ENCODE assay signal across 12 cellular contexts in genomic region chr12:26869908-26870459, GRCh38. TPM values are rescaled to one million over a fixed set of nuclear protein-coding genes. Genes with fewer than 3 reads are reported as not detected.
A peak's percentile ranks its signal among the peaks of the same experiment; 100 is the strongest.
DNase-seq lines count a peak whose midpoint lies in the region; ATAC-seq and TF ChIP-seq lines count a peak whose summit lies in the region.
"Had no signal": no experiment of that assay in that cellular context is flagged by ENCODE, and none has a peak within 500 bp of the region (broad histone marks: within the 10 kb centered on the region; RNA-seq: fewer than 3 reads in every experiment).

No MANE protein-coding gene starts in this region.

- no peaks in the 10 kb centered on the region for H3K27me3 ChIP-seq in H7 (ENCODE audit: control insufficient read depth, insufficient read depth, low read length)

- no peak overlapping the region for H3K4me3 Mint-ChIP-seq in activated naive CD8-positive, alpha-beta T cell treated with anti-CD3 and anti-CD28 coated beads, Interleukin-2, amount 10 ng/mL, durations not matched to agents 7 days and 5 days
- H3K4me3 Mint-ChIP-seq in activated naive CD8-positive, alpha-beta T cell treated with anti-CD3 and anti-CD28 coated beads for 36 hours = no peak overlapping the region
- H3K4me3 Mint-ChIP-seq in progenitor cell of endocrine pancreas (ENCODE audit: low read depth) = no peak overlapping the region

- no peak for TF ChIP-seq CTCF in progenitor cell of endocrine pancreas (IDR thresholded peaks at IDR 0.05; ENCODE audit: unreplicated experiment)

- peaks cover 6% of the 10 kb centered on the region for H3K27me3 Mint-ChIP-seq in activated naive CD8-positive, alpha-beta T cell treated with anti-CD3 and anti-CD28 coated beads, Interleukin-2, amount 10 ng/mL, durations not matched to agents 7 days and 5 days
- H3K27me3 Mint-ChIP-seq in activated naive CD8-positive, alpha-beta T cell treated with anti-CD3 and anti-CD28 coated beads for 36 hours = peaks cover 18% of the 10 kb centered on the region
- no peaks in the 10 kb centered on the region for H3K27me3 Mint-ChIP-seq in progenitor cell of endocrine pancreas

- H3K36me3 ChIP-seq in H7 (replicated peaks; ENCODE audit: control insufficient read depth, insufficient read depth, low read length) = no peaks in the 10 kb centered on the region
- H3K36me3 ChIP-seq: HAP-1 had no signal

- no peak for DNase-seq in activated naive CD8-positive, alpha-beta T cell treated with anti-CD3 and anti-CD28 coated beads, Interleukin-2, amount 10 ng/mL, durations not matched to agents 7 days and 5 days
- DNase-seq in activated naive CD8-positive, alpha-beta T cell treated with anti-CD3 and anti-CD28 coated beads for 36 hours = no peak
- DNase-seq in NCI-H69 (lab: John Stamatoyannopoulos, UW) (peak; percentile 17), progenitor cell of endocrine pancreas (ENCODE audit: low spot score, unreplicated experiment) (no peak), H7 (no peak)
- DNase-seq: activated gamma-delta T cell treated with Interleukin-2 at 50 U/mL for 16 hours, COR-L47 had no signal

- peaks cover 2% of the 10 kb centered on the region for H3K36me3 Mint-ChIP-seq in activated naive CD8-positive, alpha-beta T cell treated with anti-CD3 and anti-CD28 coated beads, Interleukin-2, amount 10 ng/mL, durations not matched to agents 7 days and 5 days
- H3K36me3 Mint-ChIP-seq in activated naive CD8-positive, alpha-beta T cell treated with anti-CD3 and anti-CD28 coated beads for 36 hours = peaks cover 1% of the 10 kb centered on the region
- no peaks in the 10 kb centered on the region for H3K36me3 Mint-ChIP-seq in progenitor cell of endocrine pancreas (ENCODE audit: insufficient read depth)

- H3K4me1 Mint-ChIP-seq in activated naive CD8-positive, alpha-beta T cell treated with anti-CD3 and anti-CD28 coated beads, Interleukin-2, amount 10 ng/mL, durations not matched to agents 7 days and 5 days = peaks cover 26% of the 10 kb centered on the region
- peaks cover 26% of the 10 kb centered on the region for H3K4me1 Mint-ChIP-seq in activated naive CD8-positive, alpha-beta T cell treated with anti-CD3 and anti-CD28 coated beads for 36 hours
- peaks cover 33% of the 10 kb centered on the region for H3K4me1 Mint-ChIP-seq in progenitor cell of endocrine pancreas (ENCODE audit: low read depth)

- POLR2A ChIA-PET in activated naive CD8-positive, alpha-beta T cell treated with anti-CD3 and anti-CD28 coated beads, Interleukin-2, amount 10 ng/mL, durations not matched to agents 7 days and 5 days (lab: Charles Lee) = no interaction called here

- ATAC-seq in activated naive CD8-positive, alpha-beta T cell treated with anti-CD3 and anti-CD28 coated beads, Interleukin-2, amount 10 ng/mL, durations not matched to agents 7 days and 5 days (ENCODE audit: low read depth) = peak; percentile 32
- ATAC-seq in esophagus mucosa (peak; percentile 5), HG03571 (IDR thresholded peaks at IDR 0.05; ENCODE audit: unreplicated experiment) (no peak), GM21360 (IDR thresholded peaks at IDR 0.05; ENCODE audit: unreplicated experiment) (no peak)

- no peak overlapping the region for H3K27ac Mint-ChIP-seq in activated naive CD8-positive, alpha-beta T cell treated with anti-CD3 and anti-CD28 coated beads, Interleukin-2, amount 10 ng/mL, durations not matched to agents 7 days and 5 days
- no peak overlapping the region for H3K27ac Mint-ChIP-seq in activated naive CD8-positive, alpha-beta T cell treated with anti-CD3 and anti-CD28 coated beads for 36 hours
- H3K27ac Mint-ChIP-seq in progenitor cell of endocrine pancreas = peak overlapping the region; percentile 85

- no peaks in the 10 kb centered on the region for H3K9me3 Mint-ChIP-seq in activated naive CD8-positive, alpha-beta T cell treated with anti-CD3 and anti-CD28 coated beads, Interleukin-2, amount 10 ng/mL, durations not matched to agents 7 days and 5 days
- no peaks in the 10 kb centered on the region for H3K9me3 Mint-ChIP-seq in activated naive CD8-positive, alpha-beta T cell treated with anti-CD3 and anti-CD28 coated beads for 36 hours
- no peaks in the 10 kb centered on the region for H3K9me3 Mint-ChIP-seq in progenitor cell of endocrine pancreas (ENCODE audit: low read depth)

- no peak overlapping the region for H3K4me3 ChIP-seq in H7 (ENCODE audit: insufficient read depth, low read depth, low read length)
- H3K4me3 ChIP-seq: HAP-1, smooth muscle cell had no signal

RNA-seq across cellular contexts. Expression of gene ITPR2, which starts 37.0 kb away (rescaled TPM):
- total RNA-seq in activated naive CD8-positive, alpha-beta T cell treated with anti-CD3 and anti-CD28 coated beads, Interleukin-2, amount 10 ng/mL, durations not matched to agents 7 days and 5 days = 10 to 100 TPM; 43.3 to 43.5 TPM
- 10 to 100 TPM; 27.3 TPM for total RNA-seq in activated naive CD8-positive, alpha-beta T cell treated with anti-CD3 and anti-CD28 coated beads for 36 hours
- total RNA-seq in esophagus mucosa (35.1 TPM), progenitor cell of endocrine pancreas (72.4 and 78.0 TPM in 2 replicates)
- total RNA-seq in H7 (2014; rRNA removed; shearing (Covaris generic)) = 9.4 and 11.4 TPM in 2 replicates

Comparison
In these comparisons a context has a peak if more than half of its experiments do, and no peak if none do; other contexts are left out.
1. ATAC-seq: peak in activated naive CD8-positive, alpha-beta T cell treated with anti-CD3 and anti-CD28 coated beads, Interleukin-2, amount 10 ng/mL, durations not matched to agents 7 days and 5 days (single experiment) and esophagus mucosa (single experiment); none in HG03571 (single experiment) and GM21360 (single experiment).